30 cellular contexts compared by ENCODE assay signal in the genomic region with DNA sequence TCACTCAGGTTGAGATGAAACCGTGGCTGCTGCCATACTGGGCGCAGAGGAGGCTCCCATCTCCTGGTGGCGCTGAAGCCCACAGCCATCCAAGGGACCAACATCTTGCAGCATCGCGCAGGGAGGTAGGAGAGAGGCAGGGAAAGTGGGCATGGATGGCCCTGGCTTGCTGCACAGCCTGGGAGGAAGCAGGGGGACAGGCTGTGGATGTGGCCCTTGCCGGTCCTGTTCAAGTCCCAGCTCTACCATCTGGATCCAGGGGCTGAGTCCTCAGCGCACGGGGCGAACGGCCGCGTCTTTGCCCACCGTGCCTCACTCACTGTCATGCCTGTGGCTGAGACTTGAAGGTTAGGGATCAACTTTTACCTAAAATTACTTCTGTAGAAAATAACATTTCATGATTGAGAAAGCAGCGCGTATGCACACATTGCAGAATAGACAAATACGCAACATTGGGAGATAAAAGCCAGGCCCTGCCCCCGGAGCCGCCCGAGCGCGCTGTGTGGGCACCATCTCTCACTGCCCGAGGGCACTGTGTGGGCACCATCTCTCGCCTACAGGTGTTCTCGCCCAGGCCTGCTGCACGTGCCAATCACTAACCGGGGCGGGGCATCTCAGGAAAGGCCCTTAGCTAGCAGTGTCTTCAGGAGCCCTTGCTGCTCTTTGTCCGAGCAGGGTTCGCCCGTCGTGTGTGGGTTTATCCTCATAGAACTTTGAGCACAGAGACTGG. TPM values are rescaled to one million over a fixed set of nuclear protein-coding genes. Genes with fewer than 3 reads are reported as not detected.
DNase-seq lines count a peak whose midpoint lies in the region; ATAC-seq and TF ChIP-seq lines count a peak whose summit lies in the region.
"Had no signal": no experiment of that assay in that cellular context is flagged by ENCODE, and none has a peak within 500 bp of the region (broad histone marks: within the 10 kb centered on the region; RNA-seq: fewer than 3 reads in every experiment).

No MANE protein-coding gene starts in this region.

- ATAC-seq in left lobe of liver (peak; percentile 48), upper lobe of right lung (no peak)
- ATAC-seq: esophagus mucosa; pancreas; stimulated activated naive CD8-positive, alpha-beta T cell treated with anti-CD3 and anti-CD28 coated beads, Interleukin-15, amount 100 ng/mL, for 72 hours had no signal

- H3K27me3 ChIP-seq in KMS-11 (ENCODE audit: insufficient read depth, low read depth) (no peaks in the 10 kb centered on the region), upper lobe of right lung (no peaks in the 10 kb centered on the region)
- H3K27me3 ChIP-seq: adrenal gland, pancreas, thyroid gland had no signal

- H4K20me1 ChIP-seq in KMS-11 (ENCODE audit: insufficient read depth): 0 out of 2 replicates have a peak, but pooled peaks cover 3% of the 10 kb centered on the region

- peak overlapping the region; percentile 78 for H3K27ac ChIP-seq in KMS-11
- H3K27ac ChIP-seq in coronary artery: peak overlapping the region; percentile 91 to 92
- H3K27ac ChIP-seq in upper lobe of right lung: no peak overlapping the region
- H3K27ac ChIP-seq: adrenal gland, pancreas, PC-9, thyroid gland had no signal

- no peak for TF ChIP-seq CTCF in KMS-11 (conservative IDR thresholded peaks at IDR 0.05; ENCODE audit: low read depth, low read length)
- no peak for TF ChIP-seq CTCF in coronary artery (IDR thresholded peaks at IDR 0.05)
- TF ChIP-seq CTCF in upper lobe of right lung (IDR thresholded peaks at IDR 0.05): no peak

- H3K4me1 ChIP-seq in KMS-11 (ENCODE audit: low read depth, poor library complexity, severe bottlenecking): peaks cover 59% of the 10 kb centered on the region
- H3K4me1 ChIP-seq in upper lobe of right lung: peaks cover 7% of the 10 kb centered on the region
- H3K4me1 ChIP-seq: pancreas had no signal

- H3K9ac ChIP-seq in KMS-11: no peak overlapping the region; the same call in 1 of the 2 replicates

- H3K36me3 ChIP-seq in KMS-11 (ENCODE audit: insufficient read depth) (peaks cover 3% of the 10 kb centered on the region; the same call in 1 of the 2 replicates), upper lobe of right lung (no peaks in the 10 kb centered on the region)
- H3K36me3 ChIP-seq: pancreas, thyroid gland had no signal

- no peaks in the 10 kb centered on the region for H3K9me3 ChIP-seq in upper lobe of right lung
- H3K9me3 ChIP-seq: adrenal gland, pancreas, thyroid gland had no signal

- intact Hi-C loops in upper lobe of right lung (cut with DNase I): no loop called here

- no peak overlapping the region for H3K4me3 ChIP-seq in KMS-11 (IDR thresholded peaks at IDR 0.05; ENCODE audit: insufficient read depth, low read depth, low read length)
- H3K4me3 ChIP-seq in coronary artery: no peak overlapping the region
- H3K4me3 ChIP-seq in upper lobe of right lung: no peak overlapping the region
- H3K4me3 ChIP-seq: adrenal gland, pancreas, PC-9, thyroid gland had no signal

- H2AFZ ChIP-seq in KMS-11 (ENCODE audit: low read depth): no peak overlapping the region
- H2AFZ ChIP-seq: PC-9 had no signal

- H3K4me2 ChIP-seq in KMS-11: peak overlapping the region; percentile 64; the same call in 1 of the 2 replicates
- H3K4me2 ChIP-seq: PC-9 had no signal

- peaks cover 71% of the 10 kb centered on the region for H3K79me2 ChIP-seq in KMS-11 (ENCODE audit: insufficient read depth, low read depth)

- DNase-seq in coronary artery (ENCODE audit: low spot score): no peak
- no peak for DNase-seq in left lobe of liver (ENCODE audit: low spot score)
- DNase-seq in upper lobe of right lung: peak; percentile 59
- DNase-seq in activated naive CD4-positive, alpha-beta T cell treated with anti-CD3 and anti-CD28 coated beads, Interleukin-2, amount 50 U/mL, for 16 hours: no peak
- no peak for DNase-seq in hippocampal formation (lab: John Stamatoyannopoulos, UW)
- no peak for DNase-seq in NOMO-1 (lab: John Stamatoyannopoulos, UW; ENCODE audit: unreplicated experiment in 2 of 2)
- DNase-seq: activated CD4-positive, alpha-beta memory T cell treated with anti-CD3 and anti-CD28 coated beads, Interleukin-2, amount 10 ng/mL, durations not matched to agents 7 days and 5 days; activated CD4-positive, CD25-positive, alpha-beta regulatory T cell treated with anti-CD3 and anti-CD28 coated beads, Interleukin-2, amount 50 U/mL, for 72 hours; activated CD8-positive, alpha-beta memory T cell treated with anti-CD3 and anti-CD28 coated beads, Interleukin-2, amount 50 U/mL, for 4 hours; activated naive CD4-positive, alpha-beta T cell treated with Interleukin-2 at 50 U/mL for 16 hours; adrenal gland; cerebellar nuclear complex; DND-41; foreskin fibroblast; GF-D8; KG1; kidney glomerular epithelial cell; NCI-H1417; NCI-H2029 treated with DMSO at 0.1 percent for 48 hours; NCI-H226; NCI-H69; PC-9; SHP77; stimulated activated CD8-positive, alpha-beta memory T cell treated with anti-CD3 and anti-CD28 coated beads, Interleukin-4, amount 100 ng/mL, for 48 hours; stimulated activated naive CD8-positive, alpha-beta T cell treated with anti-CD3 and anti-CD28 coated beads, Interleukin-15, amount 100 ng/mL, for 72 hours; T-helper 2 cell; thyroid gland had no signal

RNA-seq across cellular contexts. Expression of gene SLX9, which starts 11.5 kb away (rescaled TPM):
- total RNA-seq in left lobe of liver (19.1 TPM), upper lobe of right lung (22.8 TPM)

RNA-seq across cellular contexts. Expression of gene ITGB2, which starts 30.7 kb away (rescaled TPM):
- total RNA-seq in left lobe of liver (13.6 TPM), upper lobe of right lung (370 TPM)

Comparison
In these comparisons a context has a peak if more than half of its experiments do, and no peak if none do; other contexts are left out.
1. RNA of gene ITGB2, which starts 30.7 kb away (total RNA-seq): 370 TPM in upper lobe of right lung (single experiment); 13.6 TPM in left lobe of liver (single experiment); every median in the first group is over 10 times any median in the second.